ENCODE assay signal across 8 cellular contexts in genomic region chrX:106894978-106895452, GRCh38. TPM values are rescaled to one million over a fixed set of nuclear protein-coding genes. Genes with fewer than 3 reads are reported as not detected.
A peak's percentile ranks its signal among the peaks of the same experiment; 100 is the strongest.
DNase-seq lines count a peak whose midpoint lies in the region; FAIRE-seq and TF ChIP-seq lines count a peak whose summit lies in the region.
"Had no signal": no experiment of that assay in that cellular context is flagged by ENCODE, and none has a peak within 500 bp of the region (broad histone marks: within the 10 kb centered on the region; RNA-seq: fewer than 3 reads in every experiment).

No MANE protein-coding gene starts in this region.

- H3K4me1 ChIP-seq in H1 (replicated peaks in 1 of 4; ENCODE audit: control insufficient read depth in 3 of 4, insufficient read depth in 4 of 4, low read length in 3 of 4): no peaks in the 10 kb centered on the region; a peak in 1 of 7 replicates

- no peak for FAIRE-seq in H1 (lab: Jason Lieb, UNC)

- H2AK5ac ChIP-seq in H1 (ENCODE audit: low read depth, low read length): no peak overlapping the region

- no peaks in the 10 kb centered on the region for H3K79me1 ChIP-seq in H1 (ENCODE audit: low read depth, low read length)

- H4K8ac ChIP-seq in H1 (ENCODE audit: extremely low read depth, insufficient read depth, low read length): no peak overlapping the region

- H3K18ac ChIP-seq in H1 (ENCODE audit: extremely low read depth, low read length): no peak overlapping the region

- CTCF ChIA-PET in H1 (lab: Charles Lee; ENCODE audit: partially characterized antibody): interaction anchor here (0.6 to 5.1 kb wide), 22 partner anchors 9 to 999 kb away, joined by 3 to 36 read pairs (median 4); partner anchors contain the start of gene RIPPLY1

- H2BK5ac ChIP-seq in H1 (ENCODE audit: low read depth, low read length): no peak overlapping the region

- no peak overlapping the region for H4K5ac ChIP-seq in H1 (ENCODE audit: insufficient read length, low read depth, low read length)

- no peak overlapping the region for H4K91ac ChIP-seq in H1 (replicated peaks; ENCODE audit: insufficient read length, low read length)

- POLR2A ChIA-PET in H1 (lab: Charles Lee; ENCODE audit: partially characterized antibody): no interaction called here

- H3K27ac ChIP-seq in H1 (ENCODE audit: low read depth, low read length): no peak overlapping the region

- H4K20me1 ChIP-seq in H1 (replicated peaks in 1 of 2; ENCODE audit: control insufficient read depth in 1 of 2, insufficient read depth in 2 of 2, low read length in 2 of 2): no peaks in the 10 kb centered on the region

- H3K4ac ChIP-seq in H1 (replicated peaks; ENCODE audit: insufficient read length, low read depth, low read length): no peak overlapping the region

- H2BK120ac ChIP-seq in H1 (replicated peaks; ENCODE audit: low read depth, low read length): no peak overlapping the region

- no peak overlapping the region for H2BK15ac ChIP-seq in H1 (ENCODE audit: low read length)

- H3K4me2 ChIP-seq in H1 (ENCODE audit: insufficient read depth in 1 of 2, low read depth in 2 of 2, low read length in 2 of 2): no peak overlapping the region

- no peaks in the 10 kb centered on the region for H3K79me2 ChIP-seq in H1 (ENCODE audit: control insufficient read depth in 1 of 2, insufficient read depth in 2 of 2, low read length in 2 of 2)

- TF ChIP-seq CTCF in H1 (IDR thresholded peaks at IDR 0.05; ENCODE audit: control extremely low read depth in 1 of 3, insufficient read depth in 1 of 3, low read depth in 1 of 3, low read length in 3 of 3): no peak

- H3K56ac ChIP-seq in H1 (replicated peaks; ENCODE audit: insufficient read length, low read depth, low read length): no peak overlapping the region

- no peak for TF ChIP-seq EP300 in H1 (IDR thresholded peaks at IDR 0.05; ENCODE audit: borderline replicate concordance in 1 of 2, low read depth in 2 of 2, low read length in 2 of 2)

- no peak overlapping the region for H2BK20ac ChIP-seq in H1 (ENCODE audit: low read length)

- no peak overlapping the region for H3K4me3 ChIP-seq in H1 (ENCODE audit: extremely low read depth in 1 of 4, insufficient read depth in 2 of 4, low read depth in 3 of 4, low read length in 4 of 4)

- H2BK12ac ChIP-seq in H1 (ENCODE audit: low read depth, low read length): no peak overlapping the region

- DNase-seq in ELR (ENCODE audit: low read depth) (peak; percentile 83), NCI-H226 (peak; percentile 77), H1 (ENCODE audit: low read depth in 1 of 2, low spot score in 2 of 2) (no peak), pulmonary artery endothelial cell (ENCODE audit: low read depth, low spot score) (peak; percentile 32), occipital lobe (lab: John Stamatoyannopoulos, UW) (no peak), NCI-H1092 (lab: John Stamatoyannopoulos, UW) (no peak), NCI-H187 (lab: John Stamatoyannopoulos, UW) (no peak)

- no peaks in the 10 kb centered on the region for H3K9me3 ChIP-seq in H1 (ENCODE audit: insufficient read depth in 2 of 2, low read depth in 1 of 2, low read length in 1 of 2)

- no peaks in the 10 kb centered on the region for H3K36me3 ChIP-seq in H1 (ENCODE audit: control insufficient read depth in 2 of 4, insufficient read depth in 4 of 4, low read length in 3 of 4)

- WGBS in H1 (ENCODE audit: extremely low coverage in 1 of 2, insufficient coverage in 1 of 2, insufficient read length in 1 of 2, insufficient replicate concordance in 2 of 2, low coverage in 1 of 2, low lambda C conversion rate in 2 of 2, missing lambda C conversion rate in 1 of 2), 2 experiments: 88% methylated on average over 2 of the region's 3 CpGs; no CpG with 5 or more reads in 1 of the 2 experiments

- H3K9ac ChIP-seq in H1 (replicated peaks in 1 of 4; ENCODE audit: extremely low read depth in 1 of 4, low read depth in 3 of 4, low read length in 3 of 4): no peak overlapping the region

- no peak overlapping the region for H3K14ac ChIP-seq in H1 (ENCODE audit: insufficient read length)

- no peak for TF ChIP-seq RAD21 in H1 (IDR thresholded peaks at IDR 0.05 in 1 of 2, conservative IDR thresholded peaks at IDR 0.05 in 1 of 2; ENCODE audit: low read depth in 2 of 2, low read length in 2 of 2)

- TF ChIP-seq POLR2A in H1 (IDR thresholded peaks at IDR 0.05; ENCODE audit: control extremely low read depth in 1 of 2, low read depth in 2 of 2, low read length in 2 of 2): no peak

- H3K23ac ChIP-seq in H1 (ENCODE audit: insufficient read length): no peak overlapping the region

- H3K27me3 ChIP-seq in H1 (replicated peaks in 1 of 4; ENCODE audit: control insufficient read depth in 3 of 4, extremely low read depth in 1 of 4, insufficient read depth in 3 of 4, low read length in 3 of 4): no peaks in the 10 kb centered on the region

- H2AFZ ChIP-seq in H1 (ENCODE audit: low read length): 0 out of 2 replicates have a peak overlapping the region, but pooled peaks have one; percentile 85

- no peaks in the 10 kb centered on the region for H3K23me2 ChIP-seq in H1 (ENCODE audit: low read depth, low read length)

TF ChIP-seq in H1, 55 proteins besides CTCF, POLR2A, EP300 and RAD21:
- TF ChIP-seq SP1 (IDR thresholded peaks at IDR 0.05; ENCODE audit: low read depth, low read length) (no peak), SAP30 (IDR thresholded peaks at IDR 0.05; ENCODE audit: insufficient read depth, insufficient replicate concordance, low read length) (no peak), KDM5A (IDR thresholded peaks at IDR 0.05; ENCODE audit: low read length) (no peak), RFX5 (IDR thresholded peaks at IDR 0.05; ENCODE audit: borderline replicate concordance, low read depth, low read length) (no peak), USF2 (IDR thresholded peaks at IDR 0.05; ENCODE audit: low read length) (no peak)

RNA-seq across cellular contexts. Expression of gene RIPPLY1, which starts 8.1 kb away (rescaled TPM):
- not detected in 2 replicates for total RNA-seq in H1 (2021; fragmentation: NEBNext Ultra II Directional; extraction: Animal tissue kit (Norgen Biotek cat#: 25700))
- polyA plus RNA-seq in H1 (2011; rRNA removed): not detected in 2 replicates
- not detected for polyA plus RNA-seq in H1 (2011; cell fraction: cytosol; rRNA removed)
- not detected for polyA plus RNA-seq in H1 (2011; cell fraction: nucleus; rRNA removed)
- not detected in 4 replicates for polyA plus RNA-seq in H1 (2012, experiment 1 of 2)
- polyA plus RNA-seq in H1 (2012, experiment 2 of 2): not detected
- not detected for polyA plus RNA-seq in H1 (2013, experiment 1 of 2)
- polyA plus RNA-seq in H1 (2013, experiment 2 of 2): not detected
- not detected in 2 replicates for polyA minus RNA-seq in H1 (2011; rRNA and poly(A)+ RNA removed)
- polyA minus RNA-seq in H1 (2011; cell fraction: cytosol; rRNA and poly(A)+ RNA removed): not detected
- polyA minus RNA-seq in H1 (2011; cell fraction: nucleus; rRNA and poly(A)+ RNA removed): not detected
- total RNA-seq in pulmonary artery endothelial cell (not detected in 2 replicates), occipital lobe (not detected)
- total RNA-seq: mesothelial cell of epicardium had no signal

RNA-seq across cellular contexts. Expression of gene CLDN2, which starts 25.2 kb away (rescaled TPM):
- total RNA-seq in H1 (2021; fragmentation: NEBNext Ultra II Directional; extraction: Animal tissue kit (Norgen Biotek cat#: 25700)): not detected in 2 replicates
- polyA plus RNA-seq in H1 (2011; rRNA removed): 0.02 TPM in 1 of 2 replicates, not detected in the other
- not detected for polyA plus RNA-seq in H1 (2011; cell fraction: cytosol; rRNA removed)
- polyA plus RNA-seq in H1 (2011; cell fraction: nucleus; rRNA removed): not detected
- not detected in 4 replicates for polyA plus RNA-seq in H1 (2012, experiment 1 of 2)
- polyA plus RNA-seq in H1 (2012, experiment 2 of 2): not detected
- not detected for polyA plus RNA-seq in H1 (2013, experiment 1 of 2)
- not detected for polyA plus RNA-seq in H1 (2013, experiment 2 of 2)
- not detected in 2 replicates for polyA minus RNA-seq in H1 (2011; rRNA and poly(A)+ RNA removed)
- polyA minus RNA-seq in H1 (2011; cell fraction: cytosol; rRNA and poly(A)+ RNA removed): not detected
- not detected for polyA minus RNA-seq in H1 (2011; cell fraction: nucleus; rRNA and poly(A)+ RNA removed)
- not detected in 2 replicates for total RNA-seq in pulmonary artery endothelial cell
- not detected for total RNA-seq in occipital lobe
- total RNA-seq: mesothelial cell of epicardium had no signal

Comparison
In these comparisons a context has a peak if more than half of its experiments do, and no peak if none do; other contexts are left out.
1. DNase-seq: peak in ELR (single experiment), NCI-H226 (single experiment) and pulmonary artery endothelial cell (single experiment); none in H1 (0 of 2), occipital lobe (single experiment), NCI-H1092 (single experiment) and NCI-H187 (0 of 2).